ENCODE assay signal across 13 cellular contexts in genomic region chr1:99662581-99663208, GRCh38. TPM values are rescaled to one million over a fixed set of nuclear protein-coding genes. Genes with fewer than 3 reads are reported as not detected.
DNase-seq lines count a peak whose midpoint lies in the region; ATAC-seq and TF ChIP-seq lines count a peak whose summit lies in the region.
"Had no signal": no experiment of that assay in that cellular context is flagged by ENCODE, and none has a peak within 500 bp of the region (broad histone marks: within the 10 kb centered on the region; RNA-seq: fewer than 3 reads in every experiment).

No MANE protein-coding gene starts in this region.

- H3K27me3 Mint-ChIP-seq in activated CD8-positive, alpha-beta T cell treated with anti-CD3 and anti-CD28 coated beads, Interleukin-2, amount 10 ng/mL, durations not matched to agents 7 days and 5 days (ENCODE audit: low read depth): peaks cover 14% of the 10 kb centered on the region
- peaks cover 24% of the 10 kb centered on the region for H3K27me3 Mint-ChIP-seq in activated CD4-positive, alpha-beta T cell treated with anti-CD3 and anti-CD28 coated beads, Interleukin-2, amount 10 ng/mL, durations not matched to agents 7 days and 5 days

- no peak overlapping the region for H3K4me3 Mint-ChIP-seq in activated CD8-positive, alpha-beta T cell treated with anti-CD3 and anti-CD28 coated beads, Interleukin-2, amount 10 ng/mL, durations not matched to agents 7 days and 5 days
- no peak overlapping the region for H3K4me3 Mint-ChIP-seq in activated CD4-positive, alpha-beta T cell treated with anti-CD3 and anti-CD28 coated beads, Interleukin-2, amount 10 ng/mL, durations not matched to agents 7 days and 5 days
- H3K4me3 Mint-ChIP-seq: activated T-cell treated with anti-CD3 and anti-CD28 coated beads, Interleukin-2, amount 50 U/mL, for 4 hours; effector memory CD8-positive, alpha-beta T cell had no signal

- H3K9me3 ChIP-seq in right cardiac atrium (ENCODE audit: control insufficient read depth, low read length): no peaks in the 10 kb centered on the region
- H3K9me3 ChIP-seq: HAP-1 had no signal

- CTCF ChIA-PET in BJ (lab: Yijun Ruan, JAX): interaction anchor here (0.7 to 1.0 kb wide), 3 partner anchors 16 to 443 kb away, joined by 3 read pairs; no protein-coding TSS in a partner anchor
- CTCF ChIA-PET in activated CD8-positive, alpha-beta T cell treated with anti-CD3 and anti-CD28 coated beads, Interleukin-2, amount 10 ng/mL, durations not matched to agents 7 days and 5 days (lab: Charles Lee): interaction anchor here (2.6 kb wide), 1 partner anchor 23 kb away, joined by 8 read pairs; no protein-coding TSS in a partner anchor
- CTCF ChIA-PET in activated CD4-positive, alpha-beta T cell treated with anti-CD3 and anti-CD28 coated beads, Interleukin-2, amount 10 ng/mL, durations not matched to agents 7 days and 5 days (lab: Charles Lee): no interaction called here

- no peaks in the 10 kb centered on the region for H3K4me1 Mint-ChIP-seq in activated CD8-positive, alpha-beta T cell treated with anti-CD3 and anti-CD28 coated beads, Interleukin-2, amount 10 ng/mL, durations not matched to agents 7 days and 5 days (ENCODE audit: low read depth)
- H3K4me1 Mint-ChIP-seq in activated CD4-positive, alpha-beta T cell treated with anti-CD3 and anti-CD28 coated beads, Interleukin-2, amount 10 ng/mL, durations not matched to agents 7 days and 5 days: no peaks in the 10 kb centered on the region

- no peak overlapping the region for H3K27ac Mint-ChIP-seq in activated CD8-positive, alpha-beta T cell treated with anti-CD3 and anti-CD28 coated beads, Interleukin-2, amount 10 ng/mL, durations not matched to agents 7 days and 5 days
- H3K27ac Mint-ChIP-seq in activated CD4-positive, alpha-beta T cell treated with anti-CD3 and anti-CD28 coated beads, Interleukin-2, amount 10 ng/mL, durations not matched to agents 7 days and 5 days: no peak overlapping the region
- H3K27ac Mint-ChIP-seq: effector memory CD8-positive, alpha-beta T cell had no signal

- H3K4me1 ChIP-seq in right cardiac atrium (ENCODE audit: control insufficient read depth, insufficient read depth, low read length): peaks cover 11% of the 10 kb centered on the region
- H3K4me1 ChIP-seq: HAP-1 had no signal

- H3K9me3 Mint-ChIP-seq in activated CD8-positive, alpha-beta T cell treated with anti-CD3 and anti-CD28 coated beads, Interleukin-2, amount 10 ng/mL, durations not matched to agents 7 days and 5 days (ENCODE audit: insufficient read depth): no peaks in the 10 kb centered on the region
- H3K9me3 Mint-ChIP-seq in activated CD4-positive, alpha-beta T cell treated with anti-CD3 and anti-CD28 coated beads, Interleukin-2, amount 10 ng/mL, durations not matched to agents 7 days and 5 days: no peaks in the 10 kb centered on the region
- H3K9me3 Mint-ChIP-seq: activated T-cell treated with anti-CD3 and anti-CD28 coated beads, Interleukin-2, amount 50 U/mL, for 4 hours; effector memory CD8-positive, alpha-beta T cell had no signal

- peak; percentile 90 to 94 for ATAC-seq in right cardiac atrium
- ATAC-seq in activated CD8-positive, alpha-beta T cell treated with anti-CD3 and anti-CD28 coated beads, Interleukin-2, amount 10 ng/mL, durations not matched to agents 7 days and 5 days: no peak
- ATAC-seq in HG03520 (IDR thresholded peaks at IDR 0.05; ENCODE audit: unreplicated experiment): no peak
- ATAC-seq: activated T-cell treated with anti-CD3 and anti-CD28 coated beads, Interleukin-2, amount 50 U/mL, for 4 hours; effector memory CD8-positive, alpha-beta T cell had no signal

- no peaks in the 10 kb centered on the region for H3K36me3 Mint-ChIP-seq in activated CD8-positive, alpha-beta T cell treated with anti-CD3 and anti-CD28 coated beads, Interleukin-2, amount 10 ng/mL, durations not matched to agents 7 days and 5 days (ENCODE audit: low read depth)
- H3K36me3 Mint-ChIP-seq in activated CD4-positive, alpha-beta T cell treated with anti-CD3 and anti-CD28 coated beads, Interleukin-2, amount 10 ng/mL, durations not matched to agents 7 days and 5 days (ENCODE audit: low read depth): no peaks in the 10 kb centered on the region

- no peak for TF ChIP-seq CTCF in BJ (IDR thresholded peaks at IDR 0.05; ENCODE audit: insufficient read depth, low read depth, low read length)

- H3K27ac ChIP-seq in right cardiac atrium (ENCODE audit: low read length): peak overlapping the region; percentile 58

- intact Hi-C loops in right cardiac atrium (cut with DNase I): no loop called here

- POLR2A ChIA-PET in BJ (lab: Charles Lee): no interaction called here
- POLR2A ChIA-PET in activated CD8-positive, alpha-beta T cell treated with anti-CD3 and anti-CD28 coated beads, Interleukin-2, amount 10 ng/mL, durations not matched to agents 7 days and 5 days (lab: Charles Lee): no interaction called here
- POLR2A ChIA-PET in activated CD4-positive, alpha-beta T cell treated with anti-CD3 and anti-CD28 coated beads, Interleukin-2, amount 10 ng/mL, durations not matched to agents 7 days and 5 days (lab: Charles Lee): no interaction called here

- H3K27me3 ChIP-seq in BJ (ENCODE audit: control insufficient read depth, insufficient read depth, low read length) (no peaks in the 10 kb centered on the region; the same call in 1 of the 2 replicates), right cardiac atrium (ENCODE audit: control insufficient read depth, insufficient read depth) (no peaks in the 10 kb centered on the region)

- H3K36me3 ChIP-seq in BJ (ENCODE audit: control insufficient read depth, insufficient read depth, low read length): no peaks in the 10 kb centered on the region
- H3K36me3 ChIP-seq: HAP-1 had no signal

- WGBS in right cardiac atrium: 30% methylated on average over 3 of the region's 3 CpGs

- H3K4me3 ChIP-seq in BJ (ENCODE audit: low read depth, low read length): no peak overlapping the region
- no peak overlapping the region for H3K4me3 ChIP-seq in right cardiac atrium (ENCODE audit: low read length)
- H3K4me3 ChIP-seq in skeletal muscle cell (ENCODE audit: low read depth, low read length): no peak overlapping the region
- H3K4me3 ChIP-seq: HAP-1 had no signal

- DNase-seq in BJ (ENCODE audit: low read depth) (peak; percentile 74), brain pericyte (ENCODE audit: low read depth, low spot score) (peak; percentile 54), right cardiac atrium (peak; percentile 84 to 89 (median 87)), skeletal muscle cell (ENCODE audit: low read depth) (peak; percentile 96), GF-D8 (lab: John Stamatoyannopoulos, UW) (no peak)
- no peak for DNase-seq in activated CD8-positive, alpha-beta T cell treated with anti-CD3 and anti-CD28 coated beads, Interleukin-2, amount 10 ng/mL, durations not matched to agents 7 days and 5 days
- DNase-seq in activated CD4-positive, alpha-beta T cell treated with anti-CD3 and anti-CD28 coated beads, Interleukin-2, amount 10 ng/mL, durations not matched to agents 7 days and 5 days: no peak
- DNase-seq: activated T-cell treated with anti-CD3 and anti-CD28 coated beads, Interleukin-2, amount 50 U/mL, for 4 hours; effector memory CD8-positive, alpha-beta T cell; NCI-H187 treated with DMSO at 0.1 percent for 48 hours; T-helper 1 cell had no signal

RNA-seq across cellular contexts. Expression of gene PALMD, which starts 16.8 kb away (rescaled TPM):
- polyA plus RNA-seq in BJ (2011; rRNA removed) (0.06 and 0.10 TPM in 2 replicates), right cardiac atrium (74.6 TPM)
- 0.05 TPM in 1 of 2 replicates, not detected in the other for polyA minus RNA-seq in BJ (2011; rRNA and poly(A)+ RNA removed)
- total RNA-seq in right cardiac atrium: 10 to 100 TPM; 71.9 to 79.6 (median 75.5) TPM
- not detected for total RNA-seq in activated CD8-positive, alpha-beta T cell treated with anti-CD3 and anti-CD28 coated beads, Interleukin-2, amount 10 ng/mL, durations not matched to agents 7 days and 5 days
- not detected for total RNA-seq in activated CD4-positive, alpha-beta T cell treated with anti-CD3 and anti-CD28 coated beads, Interleukin-2, amount 10 ng/mL, durations not matched to agents 7 days and 5 days
- total RNA-seq: activated T-cell treated with anti-CD3 and anti-CD28 coated beads, Interleukin-2, amount 50 U/mL, for 4 hours had no signal

Comparison
In these comparisons a context has a peak if more than half of its experiments do, and no peak if none do; other contexts are left out.
1. DNase-seq: peak in BJ (single experiment), brain pericyte (single experiment), right cardiac atrium (3 of 3) and skeletal muscle cell (single experiment); none in activated CD8-positive, alpha-beta T cell treated with anti-CD3 and anti-CD28 coated beads, Interleukin-2, amount 10 ng/mL, durations not matched to agents 7 days and 5 days (single experiment), activated CD4-positive, alpha-beta T cell treated with anti-CD3 and anti-CD28 coated beads, Interleukin-2, amount 10 ng/mL, durations not matched to agents 7 days and 5 days (single experiment) and GF-D8 (single experiment).
2. ATAC-seq: peak in right cardiac atrium (2 of 2); none in activated CD8-positive, alpha-beta T cell treated with anti-CD3 and anti-CD28 coated beads, Interleukin-2, amount 10 ng/mL, durations not matched to agents 7 days and 5 days (single experiment) and HG03520 (single experiment).
3. RNA of gene PALMD, which starts 16.8 kb away (total RNA-seq): 71.9 to 79.6 TPM in right cardiac atrium; not detected in activated CD8-positive, alpha-beta T cell treated with anti-CD3 and anti-CD28 coated beads, Interleukin-2, amount 10 ng/mL, durations not matched to agents 7 days and 5 days and not detected in activated CD4-positive, alpha-beta T cell treated with anti-CD3 and anti-CD28 coated beads, Interleukin-2, amount 10 ng/mL, durations not matched to agents 7 days and 5 days; every median in the first group is over 10 times any median in the second.